In the genomic region with DNA sequence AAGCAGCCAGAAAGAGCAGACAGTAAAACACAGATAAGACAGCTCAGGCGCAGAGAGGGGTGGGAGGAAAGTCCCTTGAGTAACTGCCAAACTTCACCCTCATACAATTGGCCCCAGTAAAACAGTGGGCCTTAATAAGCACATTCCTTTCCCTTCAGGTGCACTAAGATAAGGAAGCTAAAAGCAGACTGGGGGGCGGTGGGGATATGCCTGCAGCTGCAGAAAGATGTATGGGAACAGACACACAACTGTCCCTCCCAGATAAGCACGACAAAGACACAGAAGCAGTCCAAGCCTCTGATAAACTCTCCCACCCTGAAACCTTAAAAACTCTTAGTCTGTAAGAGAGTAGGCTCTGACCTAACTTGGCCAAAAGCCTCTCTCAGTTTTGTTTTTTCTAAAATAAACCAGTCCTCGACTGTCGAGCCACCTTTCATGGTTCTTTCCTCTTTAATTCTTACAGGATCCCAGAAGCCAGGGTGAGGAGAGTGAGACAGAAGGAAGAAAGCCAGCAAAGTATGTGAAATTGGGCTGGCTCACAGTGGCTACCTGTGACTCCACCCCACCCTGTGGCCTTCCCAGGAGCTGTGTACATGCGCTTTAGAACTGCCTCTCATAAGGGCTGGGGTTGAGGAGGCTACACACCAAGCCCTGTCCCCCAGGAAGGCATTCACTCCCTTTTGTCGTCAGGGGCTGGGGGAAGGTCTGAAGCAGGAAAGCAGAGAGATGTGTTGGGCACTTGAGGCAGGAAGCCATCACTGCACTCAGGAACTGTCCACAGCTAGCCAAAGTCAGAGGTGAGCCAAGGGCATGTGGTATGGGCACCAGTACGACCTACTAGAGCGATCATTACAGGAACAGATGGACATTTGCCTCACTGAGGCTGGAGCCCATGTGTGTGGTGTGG, we compare ENCODE assay signal across 1 cellular context.
TF ChIP-seq lines count a peak whose summit lies in the region.

No MANE protein-coding gene starts in this region.

TF ChIP-seq in K562, 482 proteins besides CTCF, POLR2A, EP300 and RAD21 (continued from another document and continues in another):
- TF ChIP-seq, protein P1, sequence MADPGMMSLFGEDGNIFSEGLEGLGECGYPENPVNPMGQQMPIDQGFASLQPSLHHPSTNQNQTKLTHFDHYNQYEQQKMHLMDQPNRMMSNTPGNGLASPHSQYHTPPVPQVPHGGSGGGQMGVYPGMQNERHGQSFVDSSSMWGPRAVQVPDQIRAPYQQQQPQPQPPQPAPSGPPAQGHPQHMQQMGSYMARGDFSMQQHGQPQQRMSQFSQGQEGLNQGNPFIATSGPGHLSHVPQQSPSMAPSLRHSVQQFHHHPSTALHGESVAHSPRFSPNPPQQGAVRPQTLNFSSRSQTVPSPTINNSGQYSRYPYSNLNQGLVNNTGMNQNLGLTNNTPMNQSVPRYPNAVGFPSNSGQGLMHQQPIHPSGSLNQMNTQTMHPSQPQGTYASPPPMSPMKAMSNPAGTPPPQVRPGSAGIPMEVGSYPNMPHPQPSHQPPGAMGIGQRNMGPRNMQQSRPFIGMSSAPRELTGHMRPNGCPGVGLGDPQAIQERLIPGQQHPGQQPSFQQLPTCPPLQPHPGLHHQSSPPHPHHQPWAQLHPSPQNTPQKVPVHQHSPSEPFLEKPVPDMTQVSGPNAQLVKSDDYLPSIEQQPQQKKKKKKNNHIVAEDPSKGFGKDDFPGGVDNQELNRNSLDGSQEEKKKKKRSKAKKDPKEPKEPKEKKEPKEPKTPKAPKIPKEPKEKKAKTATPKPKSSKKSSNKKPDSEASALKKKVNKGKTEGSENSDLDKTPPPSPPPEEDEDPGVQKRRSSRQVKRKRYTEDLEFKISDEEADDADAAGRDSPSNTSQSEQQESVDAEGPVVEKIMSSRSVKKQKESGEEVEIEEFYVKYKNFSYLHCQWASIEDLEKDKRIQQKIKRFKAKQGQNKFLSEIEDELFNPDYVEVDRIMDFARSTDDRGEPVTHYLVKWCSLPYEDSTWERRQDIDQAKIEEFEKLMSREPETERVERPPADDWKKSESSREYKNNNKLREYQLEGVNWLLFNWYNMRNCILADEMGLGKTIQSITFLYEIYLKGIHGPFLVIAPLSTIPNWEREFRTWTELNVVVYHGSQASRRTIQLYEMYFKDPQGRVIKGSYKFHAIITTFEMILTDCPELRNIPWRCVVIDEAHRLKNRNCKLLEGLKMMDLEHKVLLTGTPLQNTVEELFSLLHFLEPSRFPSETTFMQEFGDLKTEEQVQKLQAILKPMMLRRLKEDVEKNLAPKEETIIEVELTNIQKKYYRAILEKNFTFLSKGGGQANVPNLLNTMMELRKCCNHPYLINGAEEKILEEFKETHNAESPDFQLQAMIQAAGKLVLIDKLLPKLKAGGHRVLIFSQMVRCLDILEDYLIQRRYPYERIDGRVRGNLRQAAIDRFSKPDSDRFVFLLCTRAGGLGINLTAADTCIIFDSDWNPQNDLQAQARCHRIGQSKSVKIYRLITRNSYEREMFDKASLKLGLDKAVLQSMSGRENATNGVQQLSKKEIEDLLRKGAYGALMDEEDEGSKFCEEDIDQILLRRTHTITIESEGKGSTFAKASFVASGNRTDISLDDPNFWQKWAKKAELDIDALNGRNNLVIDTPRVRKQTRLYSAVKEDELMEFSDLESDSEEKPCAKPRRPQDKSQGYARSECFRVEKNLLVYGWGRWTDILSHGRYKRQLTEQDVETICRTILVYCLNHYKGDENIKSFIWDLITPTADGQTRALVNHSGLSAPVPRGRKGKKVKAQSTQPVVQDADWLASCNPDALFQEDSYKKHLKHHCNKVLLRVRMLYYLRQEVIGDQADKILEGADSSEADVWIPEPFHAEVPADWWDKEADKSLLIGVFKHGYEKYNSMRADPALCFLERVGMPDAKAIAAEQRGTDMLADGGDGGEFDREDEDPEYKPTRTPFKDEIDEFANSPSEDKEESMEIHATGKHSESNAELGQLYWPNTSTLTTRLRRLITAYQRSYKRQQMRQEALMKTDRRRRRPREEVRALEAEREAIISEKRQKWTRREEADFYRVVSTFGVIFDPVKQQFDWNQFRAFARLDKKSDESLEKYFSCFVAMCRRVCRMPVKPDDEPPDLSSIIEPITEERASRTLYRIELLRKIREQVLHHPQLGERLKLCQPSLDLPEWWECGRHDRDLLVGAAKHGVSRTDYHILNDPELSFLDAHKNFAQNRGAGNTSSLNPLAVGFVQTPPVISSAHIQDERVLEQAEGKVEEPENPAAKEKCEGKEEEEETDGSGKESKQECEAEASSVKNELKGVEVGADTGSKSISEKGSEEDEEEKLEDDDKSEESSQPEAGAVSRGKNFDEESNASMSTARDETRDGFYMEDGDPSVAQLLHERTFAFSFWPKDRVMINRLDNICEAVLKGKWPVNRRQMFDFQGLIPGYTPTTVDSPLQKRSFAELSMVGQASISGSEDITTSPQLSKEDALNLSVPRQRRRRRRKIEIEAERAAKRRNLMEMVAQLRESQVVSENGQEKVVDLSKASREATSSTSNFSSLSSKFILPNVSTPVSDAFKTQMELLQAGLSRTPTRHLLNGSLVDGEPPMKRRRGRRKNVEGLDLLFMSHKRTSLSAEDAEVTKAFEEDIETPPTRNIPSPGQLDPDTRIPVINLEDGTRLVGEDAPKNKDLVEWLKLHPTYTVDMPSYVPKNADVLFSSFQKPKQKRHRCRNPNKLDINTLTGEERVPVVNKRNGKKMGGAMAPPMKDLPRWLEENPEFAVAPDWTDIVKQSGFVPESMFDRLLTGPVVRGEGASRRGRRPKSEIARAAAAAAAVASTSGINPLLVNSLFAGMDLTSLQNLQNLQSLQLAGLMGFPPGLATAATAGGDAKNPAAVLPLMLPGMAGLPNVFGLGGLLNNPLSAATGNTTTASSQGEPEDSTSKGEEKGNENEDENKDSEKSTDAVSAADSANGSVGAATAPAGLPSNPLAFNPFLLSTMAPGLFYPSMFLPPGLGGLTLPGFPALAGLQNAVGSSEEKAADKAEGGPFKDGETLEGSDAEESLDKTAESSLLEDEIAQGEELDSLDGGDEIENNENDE (IDR thresholded peaks at IDR 0.05; ENCODE audit: low read depth, low read length), result no peak
- TF ChIP-seq ZNF589 (CRISPR knock-in tag; IDR thresholded peaks at IDR 0.05; ENCODE audit: low read depth) (peak; percentile 99), CBFB (CRISPR knock-in tag; IDR thresholded peaks at IDR 0.05) (no peak), BRD4 (IDR thresholded peaks at IDR 0.05) (no peak), BCL6 (CRISPR knock-in tag; IDR thresholded peaks at IDR 0.05) (no peak; the same call in 1 of the 2 replicates), ZNF197 (CRISPR knock-in tag; IDR thresholded peaks at IDR 0.05; ENCODE audit: low read depth) (peak; percentile 99), ZNF12 (CRISPR knock-in tag; IDR thresholded peaks at IDR 0.05) (peak; percentile 42; the same call in 1 of the 2 replicates), ZBED1 (IDR thresholded peaks at IDR 0.05) (peak; percentile 95), PHTF2 (CRISPR knock-in tag; IDR thresholded peaks at IDR 0.05) (no peak), FOXA1 (IDR thresholded peaks at IDR 0.05; ENCODE audit: borderline replicate concordance) (no peak), ESRRA (IDR thresholded peaks at IDR 0.05; ENCODE audit: borderline replicate concordance, low read depth) (peak; percentile 53; the same call in 1 of the 2 replicates), CEBPB (tag; IDR thresholded peaks at IDR 0.05) (peak; percentile 56), ETV6 (IDR thresholded peaks at IDR 0.05; ENCODE audit: borderline replicate concordance in 1 of 2, low read depth in 2 of 2, low read length in 1 of 2) (peak in 1 of 2 experiments; percentile 80; a peak in 2 of 4 replicates), ETV6 (CRISPR knock-in tag; IDR thresholded peaks at IDR 0.05; ENCODE audit: borderline replicate concordance) (no peak), ZNF41 (CRISPR knock-in tag; conservative IDR thresholded peaks at IDR 0.05) (0 out of 2 replicates have a peak, but pooled peaks have one; percentile 34)
- TF ChIP-seq, protein P2, sequence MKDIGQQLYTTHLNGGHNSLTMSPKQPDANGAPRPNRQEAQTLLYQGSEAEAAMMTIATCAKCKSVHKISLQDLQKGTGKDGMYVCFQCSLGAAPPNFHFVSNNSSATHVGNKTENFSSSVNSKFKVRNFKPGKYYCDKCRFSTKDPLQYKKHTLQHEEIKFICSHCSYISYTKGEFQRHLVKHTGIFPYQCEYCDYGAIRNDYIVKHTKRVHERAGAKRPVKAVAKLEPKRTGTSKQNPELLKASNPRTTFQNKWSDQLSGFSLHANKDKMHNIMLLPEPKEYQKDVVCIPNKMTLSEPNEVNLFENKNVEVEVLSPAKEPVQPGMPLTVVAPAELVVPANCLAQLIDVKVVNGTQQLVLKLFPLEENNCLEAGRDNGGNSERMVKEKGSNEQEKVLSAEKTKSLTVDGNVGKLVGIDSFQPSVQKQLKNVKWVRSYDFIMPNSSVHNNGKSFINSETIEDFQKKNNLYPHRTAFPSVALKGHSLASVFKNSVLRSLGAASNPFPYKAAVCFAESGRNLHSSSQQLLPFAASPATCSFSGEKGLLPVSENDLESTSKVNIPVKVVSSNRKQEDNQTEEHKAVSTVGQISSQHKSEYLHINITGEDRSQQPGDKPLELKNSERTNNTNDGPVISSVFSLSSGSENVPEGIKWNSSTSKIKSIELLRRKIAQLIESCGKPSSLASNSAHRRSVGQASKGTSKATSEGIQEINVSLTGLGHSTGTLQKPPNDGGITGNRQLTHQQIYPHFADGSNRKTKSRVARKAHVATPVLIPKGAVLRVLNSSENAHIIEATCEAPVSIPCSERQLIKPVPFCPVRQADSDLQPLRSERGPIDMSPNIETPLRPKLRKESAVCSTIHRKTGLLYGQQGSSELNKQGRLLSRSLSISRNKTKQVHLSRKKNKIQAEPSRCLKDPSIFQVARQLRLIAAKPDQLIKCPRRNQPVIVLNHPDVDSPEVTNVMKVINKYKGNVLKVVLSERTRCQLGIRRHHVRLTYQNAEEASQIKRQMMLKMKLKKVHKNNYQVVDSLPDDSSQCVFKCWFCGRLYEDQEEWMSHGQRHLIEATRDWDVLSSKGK (CRISPR knock-in tag; IDR thresholded peaks at IDR 0.05), result no peak
- TF ChIP-seq, protein P3, sequence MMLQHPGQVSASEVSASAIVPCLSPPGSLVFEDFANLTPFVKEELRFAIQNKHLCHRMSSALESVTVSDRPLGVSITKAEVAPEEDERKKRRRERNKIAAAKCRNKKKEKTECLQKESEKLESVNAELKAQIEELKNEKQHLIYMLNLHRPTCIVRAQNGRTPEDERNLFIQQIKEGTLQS (IDR thresholded peaks at IDR 0.05), result peak; percentile 71; the same call in 1 of the 2 replicates
- TF ChIP-seq, protein P3 (CRISPR knock-in tag; conservative IDR thresholded peaks at IDR 0.05), result peak; percentile 53; the same call in 1 of the 2 replicates
- TF ChIP-seq, protein P4, sequence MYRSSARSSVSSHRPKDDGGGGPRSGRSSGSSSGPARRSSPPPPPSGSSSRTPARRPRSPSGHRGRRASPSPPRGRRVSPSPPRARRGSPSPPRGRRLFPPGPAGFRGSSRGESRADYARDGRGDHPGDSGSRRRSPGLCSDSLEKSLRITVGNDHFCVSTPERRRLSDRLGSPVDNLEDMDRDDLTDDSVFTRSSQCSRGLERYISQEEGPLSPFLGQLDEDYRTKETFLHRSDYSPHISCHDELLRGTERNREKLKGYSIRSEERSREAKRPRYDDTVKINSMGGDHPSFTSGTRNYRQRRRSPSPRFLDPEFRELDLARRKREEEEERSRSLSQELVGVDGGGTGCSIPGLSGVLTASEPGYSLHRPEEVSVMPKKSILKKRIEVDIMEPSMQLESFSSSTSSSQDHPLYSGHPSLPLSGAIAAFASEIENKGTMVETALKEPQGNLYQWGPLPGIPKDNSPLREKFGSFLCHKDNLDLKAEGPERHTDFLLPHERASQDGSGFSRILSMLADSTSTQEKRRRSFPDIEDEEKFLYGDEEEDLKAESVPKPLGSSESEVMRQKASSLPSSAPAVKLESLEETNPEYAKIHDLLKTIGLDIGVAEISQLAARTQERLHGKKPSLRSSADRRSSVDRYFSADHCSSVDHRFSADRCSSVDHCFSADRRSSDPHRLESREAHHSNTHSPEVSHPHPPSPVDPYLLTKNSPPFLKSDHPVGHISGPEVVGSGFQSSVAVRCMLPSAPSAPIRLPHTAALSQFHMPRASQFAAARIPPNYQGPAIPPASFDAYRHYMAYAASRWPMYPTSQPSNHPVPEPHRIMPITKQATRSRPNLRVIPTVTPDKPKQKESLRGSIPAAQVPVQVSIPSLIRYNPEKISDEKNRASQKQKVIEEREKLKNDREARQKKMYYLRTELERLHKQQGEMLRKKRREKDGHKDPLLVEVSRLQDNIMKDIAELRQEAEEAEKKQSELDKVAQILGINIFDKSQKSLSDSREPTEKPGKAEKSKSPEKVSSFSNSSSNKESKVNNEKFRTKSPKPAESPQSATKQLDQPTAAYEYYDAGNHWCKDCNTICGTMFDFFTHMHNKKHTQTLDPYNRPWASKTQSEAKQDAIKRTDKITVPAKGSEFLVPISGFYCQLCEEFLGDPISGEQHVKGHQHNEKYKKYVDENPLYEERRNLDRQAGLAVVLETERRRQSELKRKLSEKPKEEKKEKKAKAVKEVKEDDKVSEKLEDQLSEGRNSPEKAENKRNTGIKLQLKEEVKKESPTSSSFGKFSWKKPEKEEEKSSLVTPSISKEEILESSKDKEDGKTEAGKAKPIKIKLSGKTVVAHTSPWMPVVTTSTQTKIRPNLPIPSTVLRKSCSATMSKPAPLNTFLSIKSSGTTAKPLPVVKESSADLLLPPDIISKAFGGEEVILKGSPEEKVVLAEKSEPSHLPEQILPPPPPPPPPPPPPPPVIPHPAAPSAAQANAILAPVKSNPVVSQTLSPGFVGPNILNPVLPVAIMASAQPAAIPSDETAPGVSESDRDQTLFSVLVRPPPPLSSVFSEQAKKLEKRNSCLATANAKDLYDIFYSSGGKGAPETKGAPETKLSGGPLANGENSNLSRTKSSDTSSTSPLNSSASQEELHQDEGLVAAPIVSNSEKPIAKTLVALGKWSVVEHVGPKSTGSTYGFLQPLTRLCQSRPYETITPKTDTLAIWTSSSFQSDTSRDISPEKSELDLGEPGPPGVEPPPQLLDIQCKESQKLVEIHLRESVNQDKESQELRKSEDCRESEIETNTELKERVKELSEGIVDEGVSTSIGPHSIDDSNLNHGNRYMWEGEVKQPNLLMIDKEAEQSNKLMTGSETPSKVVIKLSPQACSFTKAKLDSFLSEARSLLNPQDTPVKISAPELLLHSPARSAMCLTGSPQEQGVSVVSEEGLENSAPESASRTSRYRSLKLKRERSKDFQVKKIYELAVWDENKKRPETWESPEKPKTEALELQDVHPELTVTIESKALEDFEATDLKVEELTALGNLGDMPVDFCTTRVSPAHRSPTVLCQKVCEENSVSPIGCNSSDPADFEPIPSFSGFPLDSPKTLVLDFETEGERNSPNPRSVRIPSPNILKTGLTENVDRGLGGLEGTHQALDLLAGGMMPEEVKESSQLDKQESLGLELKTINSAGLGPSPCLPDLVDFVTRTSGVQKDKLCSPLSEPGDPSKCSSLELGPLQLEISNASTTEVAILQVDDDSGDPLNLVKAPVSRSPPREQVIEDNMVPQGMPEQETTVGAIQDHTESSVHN (IDR thresholded peaks at IDR 0.05; ENCODE audit: borderline replicate concordance in 1 of 2, low read depth in 1 of 2), result peak; percentile 86 to 94; a peak in 2 of 4 replicates
